ENCODE assay signal across 8 cellular contexts in genomic region chr22:39556970-39557811, GRCh38. TPM values are rescaled to one million over a fixed set of nuclear protein-coding genes. Genes with fewer than 3 reads are reported as not detected.
DNase-seq lines count a peak whose midpoint lies in the region; ATAC-seq and TF ChIP-seq lines count a peak whose summit lies in the region.

No MANE protein-coding gene starts in this region.

- no peaks in the 10 kb centered on the region for H3K9me3 Mint-ChIP-seq in mesothelial cell of epicardium

- H3K4me3 Mint-ChIP-seq in mesothelial cell of epicardium = peak overlapping the region; percentile 53

- peaks cover 74% of the 10 kb centered on the region for H3K27me3 Mint-ChIP-seq in mesothelial cell of epicardium (ENCODE audit: low read depth)

- intact Hi-C loops in adrenal gland (cut with DNase I) = loop anchor here in 1 of 2 donors (10.0 kb wide), 1 partner anchor 248 kb away; no protein-coding TSS in a partner anchor

- H3K36me3 ChIP-seq in BE2C (no peaks in the 10 kb centered on the region), adrenal gland (replicated peaks in 1 of 2) (no peaks in the 10 kb centered on the region), tibial nerve (no peaks in the 10 kb centered on the region)

- H3K9me3 ChIP-seq in BE2C = no peaks in the 10 kb centered on the region
- H3K9me3 ChIP-seq in adrenal gland (replicated peaks in 1 of 3) = no peaks in the 10 kb centered on the region
- H3K9me3 ChIP-seq in tibial nerve = no peaks in the 10 kb centered on the region

- H3K36me3 Mint-ChIP-seq in mesothelial cell of epicardium = no peaks in the 10 kb centered on the region

- H3K27ac ChIP-seq in adrenal gland (no peak overlapping the region), tibial nerve (no peak overlapping the region)

- DNase-seq in BE2C (peak; percentile 53), OCI-M1 (lab: John Stamatoyannopoulos, UW) (peak; percentile 52), adrenal gland (peak; percentile 59 to 72 (median 68)), mesothelial cell of epicardium (ENCODE audit: low spot score in 2 of 2, unreplicated experiment in 2 of 2) (peak in 1 of 2 experiments; percentile 54), tibial nerve (ENCODE audit: low spot score in 2 of 2) (no peak), EL (no peak)

- H3K27me3 ChIP-seq in BE2C = peaks cover 24% of the 10 kb centered on the region
- peaks cover 5% of the 10 kb centered on the region for H3K27me3 ChIP-seq in adrenal gland
- H3K27me3 ChIP-seq in tibial nerve = peaks cover 0 to 47% of the 10 kb centered on the region in 2 donors

- ATAC-seq in GM21619 (IDR thresholded peaks at IDR 0.05; ENCODE audit: unreplicated experiment) = no peak
- no peak for ATAC-seq in HG03175 (IDR thresholded peaks at IDR 0.05; ENCODE audit: unreplicated experiment)

- TF ChIP-seq EP300 in tibial nerve (IDR thresholded peaks at IDR 0.05) = no peak

- no peaks in the 10 kb centered on the region for H3K4me1 ChIP-seq in BE2C
- peaks cover 0 to 10% of the 10 kb centered on the region in 2 donors for H3K4me1 ChIP-seq in adrenal gland (replicated peaks in 1 of 2)
- H3K4me1 ChIP-seq in tibial nerve = peaks cover 0 to 27% (median 9%) of the 10 kb centered on the region in 4 donors

- no peak overlapping the region for H3K4me3 ChIP-seq in BE2C (ENCODE audit: low read depth, low read length)
- peak overlapping the region in 1 of 4 donors; percentile 59 for H3K4me3 ChIP-seq in adrenal gland
- H3K4me3 ChIP-seq in tibial nerve = peak overlapping the region in 3 of 4 donors; percentile 9 to 54 (median 18)

- H3K27ac Mint-ChIP-seq in mesothelial cell of epicardium = no peak overlapping the region

- 7 to 40% (median 8%) methylated on average over 6 to 67 of the region's 67 CpGs for WGBS in adrenal gland, 4 donors
- 6 to 23% methylated on average over 15 to 57 of the region's 67 CpGs for WGBS in tibial nerve, 2 donors

- TF ChIP-seq CTCF in BE2C (IDR thresholded peaks at IDR 0.05; ENCODE audit: low read depth, low read length) (no peak), adrenal gland (IDR thresholded peaks at IDR 0.05) (peak in 3 of 6 experiments; percentile 17 to 32 (median 23)), mesothelial cell of epicardium (IDR thresholded peaks at IDR 0.05; ENCODE audit: unreplicated experiment) (no peak), tibial nerve (IDR thresholded peaks at IDR 0.05) (peak in 2 of 5 experiments; percentile 32)

- TF ChIP-seq POLR2A in adrenal gland (IDR thresholded peaks at IDR 0.05) (no peak), tibial nerve (IDR thresholded peaks at IDR 0.05) (no peak)

- peaks cover 8% of the 10 kb centered on the region for H3K4me1 Mint-ChIP-seq in mesothelial cell of epicardium

RNA-seq across cellular contexts. Expression of gene CACNA1I, which starts 13.4 kb away (rescaled TPM):
- not detected for polyA plus RNA-seq in BE2C (2012; ENCODE audit: insufficient read depth, insufficient read length, low read depth)
- total RNA-seq in adrenal gland (10 to 100 TPM in 2 of 8 donors, 1 to 10 TPM in 6; 1.1 to 11.8 (median 3.2) TPM), mesothelial cell of epicardium (0.27 to 0.31 TPM (median 0.27 TPM) in 3 replicates), tibial nerve (under 1 TPM; 0.42 to 0.78 (median 0.52) TPM)
- 10 to 100 TPM in 1 of 3 donors, 1 to 10 TPM in 1, under 1 TPM in 1; 0.46 to 20.1 (median 7.4) TPM for polyA plus RNA-seq in adrenal gland

RNA-seq across cellular contexts. Expression of gene RPS19BP1, which starts 24.6 kb away (rescaled TPM):
- polyA plus RNA-seq in BE2C (2012; ENCODE audit: insufficient read depth, insufficient read length, low read depth) = 624 TPM
- total RNA-seq in adrenal gland (100 to 1,000 TPM in 4 of 8 donors, 10 to 100 TPM in 4; 80.4 to 250 (median 132) TPM), mesothelial cell of epicardium (30.6 to 33.0 TPM (median 31.9 TPM) in 3 replicates), tibial nerve (100 to 1,000 TPM; 178 to 206 (median 197) TPM)
- polyA plus RNA-seq in adrenal gland = 100 to 1,000 TPM in 2 of 3 donors, 10 to 100 TPM in 1; 39.5 to 217 (median 174) TPM

RNA-seq across cellular contexts. Expression of gene ATF4, which starts 36.8 kb away (rescaled TPM):
- 1,602 TPM for polyA plus RNA-seq in BE2C (2012; ENCODE audit: insufficient read depth, insufficient read length, low read depth)
- total RNA-seq in adrenal gland (100 to 1,000 TPM; 207 to 498 (median 324) TPM), mesothelial cell of epicardium (361 to 378 TPM (median 363 TPM) in 3 replicates), tibial nerve (100 to 1,000 TPM; 347 to 405 (median 390) TPM)
- 1,000 to 10,000 TPM in 2 of 3 donors, 100 to 1,000 TPM in 1; 619 to 1,513 (median 1,039) TPM for polyA plus RNA-seq in adrenal gland

RNA-seq across cellular contexts. Expression of gene MIEF1, which starts 55.1 kb away (rescaled TPM):
- 117 TPM for polyA plus RNA-seq in BE2C (2012; ENCODE audit: insufficient read depth, insufficient read length, low read depth)
- 10 to 100 TPM; 24.4 to 44.2 (median 26.9) TPM for total RNA-seq in adrenal gland
- 10 to 100 TPM in 1 of 3 donors, 1 to 10 TPM in 2; 5.1 to 27.0 (median 6.9) TPM for polyA plus RNA-seq in adrenal gland
- 29.7 to 35.0 TPM (median 31.9 TPM) in 3 replicates for total RNA-seq in mesothelial cell of epicardium
- total RNA-seq in tibial nerve = 10 to 100 TPM; 18.0 to 38.2 (median 26.9) TPM

Comparison
In these comparisons a context has a peak if more than half of its experiments do, and no peak if none do; other contexts are left out.
1. DNase-seq: peak in BE2C (single experiment), OCI-M1 (single experiment) and adrenal gland (7 of 7); none in tibial nerve (0 of 2) and EL (single experiment).